ENCODE assay signal across 16 cellular contexts in genomic region chr7:85074016-85074415, GRCh38.
"Had no signal": no experiment of that assay in that cellular context is flagged by ENCODE, and none has a peak within 500 bp of the region (broad histone marks: within the 10 kb centered on the region; RNA-seq: fewer than 3 reads in every experiment).

No MANE protein-coding gene starts in this region.

- H3K9me3 ChIP-seq: breast epithelium, thoracic aorta had no signal

- H3K4me1 ChIP-seq: breast epithelium had no signal

- H3K4me3 ChIP-seq: breast epithelium, hepatocyte, thoracic aorta had no signal

- H3K36me3 ChIP-seq: breast epithelium, thoracic aorta had no signal

- DNase-seq: activated CD4-positive, CD25-positive, alpha-beta regulatory T cell treated with anti-CD3 and anti-CD28 coated beads, Interleukin-2, amount 50 U/mL, for 72 hours; activated naive CD8-positive, alpha-beta T cell treated with anti-CD3 and anti-CD28 coated beads for 36 hours; anterior cingulate cortex; endodermal cell; erythroblast; kidney glomerular epithelial cell; nephron progenitor cell; occipital lobe; right cardiac atrium; small intestine; stimulated activated naive CD8-positive, alpha-beta T cell treated with anti-CD3 and anti-CD28 coated beads, Interleukin-15, Interleukin-2, amounts not matched to agents 100 U/mL and 50 U/mL, for 24 hours; T-cell; T-helper 9 cell had no signal

- H3K27me3 ChIP-seq: breast epithelium, hepatocyte had no signal
